In the genomic region with DNA sequence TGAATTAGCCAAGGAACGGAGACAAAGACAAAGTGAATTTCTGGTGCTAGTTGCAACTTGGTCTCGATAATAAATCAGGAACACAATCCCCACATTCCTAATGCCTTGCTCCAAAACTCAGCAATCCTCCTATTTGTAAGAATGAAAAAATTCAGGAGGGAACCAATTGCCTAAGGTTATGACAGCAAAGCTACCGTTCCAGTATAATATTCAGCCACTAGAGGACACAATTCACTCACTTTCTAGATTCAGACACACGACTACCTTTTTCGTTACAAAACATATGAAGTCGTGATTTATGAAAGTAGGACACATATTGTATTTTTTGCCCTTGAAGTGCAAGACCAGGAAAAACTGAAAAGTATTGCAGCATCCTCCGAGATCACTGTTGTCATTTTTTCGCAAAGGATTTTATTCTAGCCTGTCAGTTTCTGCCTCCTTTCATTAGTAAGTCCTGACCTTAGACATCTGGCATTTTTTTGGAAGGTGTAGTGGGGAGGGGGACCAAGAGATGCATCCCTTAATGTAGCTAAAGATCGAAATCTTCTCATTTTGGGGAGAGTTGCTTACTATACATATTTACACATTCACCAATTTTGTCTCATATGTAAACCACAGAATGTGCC, we compare ENCODE assay signal across 8 cellular contexts.
A peak's percentile ranks its signal among the peaks of the same experiment; 100 is the strongest.
DNase-seq lines count a peak whose midpoint lies in the region; ATAC-seq and TF ChIP-seq lines count a peak whose summit lies in the region.

No MANE protein-coding gene starts in this region.

- TF ChIP-seq CTCF in choroid plexus epithelial cell (conservative IDR thresholded peaks at IDR 0.05; ENCODE audit: low read depth, low read length): peak; percentile 67

- no peak overlapping the region for H3K4me3 ChIP-seq in choroid plexus epithelial cell (ENCODE audit: low read depth, low read length)

- peak; percentile 7 for DNase-seq in SKM-1 treated with dmso at 0.1 percent for 144 hours (lab: John Stamatoyannopoulos, UW; ENCODE audit: unreplicated experiment)
- no peak for DNase-seq in SKM-1 (lab: John Stamatoyannopoulos, UW; ENCODE audit: unreplicated experiment)
- peak; percentile 34 to 72 for DNase-seq in NCI-H524 (lab: John Stamatoyannopoulos, UW)
- peak; percentile 61 for DNase-seq in choroid plexus epithelial cell (ENCODE audit: low read depth)
- DNase-seq in lung microvascular endothelial cell (ENCODE audit: low read depth in 2 of 2): peak; percentile 47 to 70

- ATAC-seq in GM21717 (IDR thresholded peaks at IDR 0.05; ENCODE audit: unreplicated experiment): no peak
- ATAC-seq in GM19023 (IDR thresholded peaks at IDR 0.05; ENCODE audit: unreplicated experiment): no peak
- no peak for ATAC-seq in GM18867 (IDR thresholded peaks at IDR 0.05; ENCODE audit: unreplicated experiment)
